20 cellular contexts compared by ENCODE assay signal in genomic region chr13:22369840-22370239, GRCh38.
"Had no signal": no experiment of that assay in that cellular context is flagged by ENCODE, and none has a peak within 500 bp of the region (broad histone marks: within the 10 kb centered on the region; RNA-seq: fewer than 3 reads in every experiment).

No MANE protein-coding gene starts in this region.

- H3K36me3 ChIP-seq: adrenal gland had no signal

- H3K4me3 Mint-ChIP-seq: activated CD8-positive, alpha-beta T cell treated with anti-CD3 and anti-CD28 coated beads, Interleukin-2, amount 10 ng/mL, durations not matched to agents 7 days and 5 days; activated naive CD8-positive, alpha-beta T cell treated with anti-CD3 and anti-CD28 coated beads, Interleukin-2, amount 10 ng/mL, durations not matched to agents 7 days and 5 days; T-helper 1 cell treated with Interleukin-12 subunit alpha and Interleukin-12 subunit beta and Interleukin-4 antibody, amounts not matched to agents 30 μg/mL and 1 μg/mL, for 36 hours had no signal

- ATAC-seq: activated CD8-positive, alpha-beta T cell treated with anti-CD3 and anti-CD28 coated beads, Interleukin-2, amount 10 ng/mL, durations not matched to agents 7 days and 5 days had no signal

- H3K27ac Mint-ChIP-seq: activated CD8-positive, alpha-beta T cell treated with anti-CD3 and anti-CD28 coated beads, Interleukin-2, amount 10 ng/mL, durations not matched to agents 7 days and 5 days; activated naive CD8-positive, alpha-beta T cell treated with anti-CD3 and anti-CD28 coated beads, Interleukin-2, amount 10 ng/mL, durations not matched to agents 7 days and 5 days; T-helper 1 cell treated with Interleukin-12 subunit alpha and Interleukin-12 subunit beta and Interleukin-4 antibody, amounts not matched to agents 30 μg/mL and 1 μg/mL, for 36 hours had no signal

- H3K4me3 ChIP-seq: adrenal gland, PC-9 had no signal

- H3K36me3 Mint-ChIP-seq: activated naive CD8-positive, alpha-beta T cell treated with anti-CD3 and anti-CD28 coated beads, Interleukin-2, amount 10 ng/mL, durations not matched to agents 7 days and 5 days had no signal

- DNase-seq: activated CD4-positive, alpha-beta T cell treated with anti-CD3 and anti-CD28 coated beads for 48 hours; activated CD4-positive, alpha-beta T cell treated with anti-CD3 and anti-CD28 coated beads, Interleukin-2, amount 50 U/mL, for 4 hours; activated CD4-positive, CD25-positive, alpha-beta regulatory T cell treated with anti-CD3 and anti-CD28 coated beads, Interleukin-2, amount 50 U/mL, for 72 hours; activated CD8-positive, alpha-beta memory T cell treated with anti-CD3 and anti-CD28 coated beads, Interleukin-2, amount 50 U/mL, for 48 hours; activated CD8-positive, alpha-beta T cell treated with anti-CD3 and anti-CD28 coated beads, Interleukin-2, amount 10 ng/mL, durations not matched to agents 7 days and 5 days; activated naive CD4-positive, alpha-beta T cell treated with anti-CD3 and anti-CD28 coated beads, Interleukin-2, amount 50 U/mL, for 16 hours; activated naive CD8-positive, alpha-beta T cell treated with anti-CD3 and anti-CD28 coated beads, Interleukin-2, amount 10 ng/mL, durations not matched to agents 7 days and 5 days; activated T-cell treated with anti-CD3 and anti-CD28 coated beads, Interleukin-2, amount 50 U/mL, for 1 hour; adrenal gland; anterior cingulate cortex; cerebellar nuclear complex; NCI-H1048; NCI-H146; NCI-H1930; NCI-H2107; NCI-H345; NCI-H510A; PC-9; SHP77 treated with DMSO at 0.1 percent for 48 hours had no signal

- H3K27me3 ChIP-seq: adrenal gland had no signal

- H3K27me3 Mint-ChIP-seq: activated naive CD8-positive, alpha-beta T cell treated with anti-CD3 and anti-CD28 coated beads, Interleukin-2, amount 10 ng/mL, durations not matched to agents 7 days and 5 days had no signal

- H3K4me1 Mint-ChIP-seq: activated naive CD8-positive, alpha-beta T cell treated with anti-CD3 and anti-CD28 coated beads, Interleukin-2, amount 10 ng/mL, durations not matched to agents 7 days and 5 days had no signal
